In genomic region chr11:78040691-78041379, GRCh38 we compare ENCODE assay signal across 2 cellular contexts.
TF ChIP-seq lines count a peak whose summit lies in the region.

No MANE protein-coding gene starts in this region.

TF ChIP-seq in WTC11, 78 proteins besides CTCF, POLR2A, EP300 and RAD21:
- TF ChIP-seq ZNF219 (CRISPR knock-in tag; IDR thresholded peaks at IDR 0.05; ENCODE audit: borderline replicate concordance) (0 out of 2 replicates have a peak, but pooled peaks have one; percentile 22), HMGXB4 (CRISPR knock-in tag; IDR thresholded peaks at IDR 0.05) (no peak), ERG (CRISPR knock-in tag; IDR thresholded peaks at IDR 0.05) (no peak)
- TF ChIP-seq, protein P1, sequence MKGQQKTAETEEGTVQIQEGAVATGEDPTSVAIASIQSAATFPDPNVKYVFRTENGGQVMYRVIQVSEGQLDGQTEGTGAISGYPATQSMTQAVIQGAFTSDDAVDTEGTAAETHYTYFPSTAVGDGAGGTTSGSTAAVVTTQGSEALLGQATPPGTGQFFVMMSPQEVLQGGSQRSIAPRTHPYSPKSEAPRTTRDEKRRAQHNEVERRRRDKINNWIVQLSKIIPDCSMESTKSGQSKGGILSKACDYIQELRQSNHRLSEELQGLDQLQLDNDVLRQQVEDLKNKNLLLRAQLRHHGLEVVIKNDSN (CRISPR knock-in tag; IDR thresholded peaks at IDR 0.05): no peak

TF ChIP-seq in HepG2, 621 proteins besides CTCF, POLR2A, EP300 and RAD21:
- no peak for TF ChIP-seq RFX1 (IDR thresholded peaks at IDR 0.05)
- peak; percentile 51 for TF ChIP-seq FOSL2 (CRISPR knock-in tag; IDR thresholded peaks at IDR 0.05)
- peak; percentile 63; the same call in 1 of the 2 replicates for TF ChIP-seq ZBTB33 (CRISPR knock-in tag; IDR thresholded peaks at IDR 0.05)
- 0 out of 2 replicates have a peak, but pooled peaks have one; percentile 14 for TF ChIP-seq ZNF501 (CRISPR knock-in tag; IDR thresholded peaks at IDR 0.05)
- no peak for TF ChIP-seq NKX3-1 (CRISPR knock-in tag; IDR thresholded peaks at IDR 0.05)
- TF ChIP-seq SIN3B (IDR thresholded peaks at IDR 0.05; ENCODE audit: low read length): no peak
- no peak for TF ChIP-seq TOE1 (CRISPR knock-in tag; IDR thresholded peaks at IDR 0.05)
- no peak for TF ChIP-seq PRDM4 (CRISPR knock-in tag; IDR thresholded peaks at IDR 0.05; ENCODE audit: borderline replicate concordance)
- no peak for TF ChIP-seq ZNF761 (CRISPR knock-in tag; conservative IDR thresholded peaks at IDR 0.05)
- TF ChIP-seq CSRNP2 (CRISPR knock-in tag; conservative IDR thresholded peaks at IDR 0.05; ENCODE audit: low read depth): no peak
